ENCODE assay signal across 17 cellular contexts in the genomic region with DNA sequence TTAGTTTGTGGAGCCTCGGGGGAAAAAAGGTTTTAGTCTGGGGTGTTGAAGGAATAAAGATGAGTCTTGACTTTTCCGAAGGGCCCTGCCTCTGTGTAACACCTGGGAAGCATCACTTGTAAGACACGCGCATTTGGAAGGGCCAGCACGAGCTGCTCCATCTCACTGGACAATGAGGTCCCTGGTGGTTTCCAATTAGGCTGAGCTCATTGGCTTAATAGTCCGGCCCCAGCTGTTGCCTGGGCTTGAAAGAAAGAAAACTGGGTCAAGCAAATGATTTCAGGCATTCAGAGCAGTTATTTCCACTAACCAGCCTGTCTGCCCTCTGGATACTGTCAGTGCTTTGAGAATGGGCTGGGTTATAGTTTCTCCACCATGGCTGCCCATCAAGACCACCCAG.
DNase-seq lines count a peak whose midpoint lies in the region; ATAC-seq, FAIRE-seq and TF ChIP-seq lines count a peak whose summit lies in the region.
"Had no signal": no experiment of that assay in that cellular context is flagged by ENCODE, and none has a peak within 500 bp of the region (broad histone marks: within the 10 kb centered on the region; RNA-seq: fewer than 3 reads in every experiment).

No MANE protein-coding gene starts in this region.

- in situ Hi-C loops in gastrocnemius medialis (cut with MboI; ENCODE audit: low sequenced_read_pairs in 4 of 4) = no loop called here

- intact Hi-C loops in Right ventricle myocardium inferior (cut with DNase I) (no loop called here), cardiac septum (cut with DNase I) (no loop called here), heart right ventricle (cut with DNase I) (no loop called here), lower leg skin (cut with DNase I; ENCODE audit: low total_unique reads) (no loop called here), gastrocnemius medialis (cut with DNase I; ENCODE audit: low total_unique reads) (loop anchor here (5.0 kb wide), 1 partner anchor 1074 kb away; no protein-coding TSS in a partner anchor)

- WGBS in heart right ventricle, 2 donors = 68 to 70% methylated on average over 6 of the region's 6 CpGs
- WGBS in lower leg skin, 2 donors = 67 to 84% methylated on average over 6 of the region's 6 CpGs

- H3K36me3 ChIP-seq in heart right ventricle (no peaks in the 10 kb centered on the region), gastrocnemius medialis (no peaks in the 10 kb centered on the region)
- H3K36me3 ChIP-seq: BLaER1 treated with 17β-estradiol and CSF1 and Interleukin-3, amounts not matched to agents 10 nM and 100 nM had no signal

- TF ChIP-seq CTCF in heart right ventricle (IDR thresholded peaks at IDR 0.05) (no peak), lower leg skin (IDR thresholded peaks at IDR 0.05) (no peak), gastrocnemius medialis (IDR thresholded peaks at IDR 0.05 in 4 of 5, conservative IDR thresholded peaks at IDR 0.05 in 1 of 5) (no peak)

- DNase-seq in Right ventricle myocardium inferior (ENCODE audit: missing footprints) = no peak
- no peak for DNase-seq in cardiac septum (ENCODE audit: low spot score)
- peak in 1 of 2 donors; percentile 53 for DNase-seq in heart right ventricle
- DNase-seq in lower leg skin (ENCODE audit: low spot score in 2 of 2) = peak; percentile 2 to 34
- DNase-seq in gastrocnemius medialis = no peak
- DNase-seq in NCI-H1092 treated with DMSO at 0.1 percent for 48 hours (lab: John Stamatoyannopoulos, UW) = no peak
- no peak for DNase-seq in H54 (ENCODE audit: insufficient read length, low spot score)
- DNase-seq: Calu3, EL, NCI-H1105, NCI-H187, NCI-H226 had no signal

- TF ChIP-seq POLR2A in lower leg skin (IDR thresholded peaks at IDR 0.05) = no peak
- TF ChIP-seq POLR2A in gastrocnemius medialis (IDR thresholded peaks at IDR 0.05) = no peak
- TF ChIP-seq POLR2A in H54 (IDR thresholded peaks at IDR 0.05; ENCODE audit: low read depth, low read length) = no peak

- no peak for FAIRE-seq in H54 (lab: Jason Lieb, UNC)
- FAIRE-seq: GM12878, K562 had no signal

- peak; percentile 88 for ATAC-seq in Right ventricle myocardium inferior
- ATAC-seq in heart right ventricle = peak; percentile 22 to 93 (median 74)
- no peak for ATAC-seq in gastrocnemius medialis
- ATAC-seq: CD8-positive, alpha-beta T cell; GM12878; K562; Panc1 had no signal

- peak overlapping the region in 1 of 10 donors; percentile 44 for H3K27ac ChIP-seq in heart right ventricle
- no peak overlapping the region for H3K27ac ChIP-seq in gastrocnemius medialis
- H3K27ac ChIP-seq: BLaER1 treated with 17β-estradiol and CSF1 and Interleukin-3, amounts not matched to agents 10 nM and 100 nM had no signal

- H3K4me3 ChIP-seq in heart right ventricle = no peak overlapping the region
- H3K4me3 ChIP-seq in lower leg skin (ENCODE audit: low read depth, poor library complexity, severe bottlenecking) = no peak overlapping the region
- no peak overlapping the region for H3K4me3 ChIP-seq in gastrocnemius medialis
- H3K4me3 ChIP-seq: BLaER1 treated with 17β-estradiol and CSF1 and Interleukin-3, amounts not matched to agents 10 nM and 100 nM; GM12878; K562 had no signal

- no peaks in the 10 kb centered on the region for H3K4me1 ChIP-seq in heart right ventricle
- H3K4me1 ChIP-seq in gastrocnemius medialis = no peaks in the 10 kb centered on the region
- H3K4me1 ChIP-seq: BLaER1 treated with 17β-estradiol and CSF1 and Interleukin-3, amounts not matched to agents 10 nM and 100 nM had no signal

- H3K27me3 ChIP-seq in heart right ventricle (no peaks in the 10 kb centered on the region), gastrocnemius medialis (no peaks in the 10 kb centered on the region)
- H3K27me3 ChIP-seq: BLaER1 treated with 17β-estradiol and CSF1 and Interleukin-3, amounts not matched to agents 10 nM and 100 nM had no signal

- H3K9me3 ChIP-seq in heart right ventricle (no peaks in the 10 kb centered on the region), gastrocnemius medialis (no peaks in the 10 kb centered on the region)
- H3K9me3 ChIP-seq: BLaER1 treated with 17β-estradiol and CSF1 and Interleukin-3, amounts not matched to agents 10 nM and 100 nM had no signal

Comparison
In these comparisons a context has a peak if more than half of its experiments do, and no peak if none do; other contexts are left out.
1. ATAC-seq: peak in Right ventricle myocardium inferior (single experiment) and heart right ventricle (8 of 8); none in gastrocnemius medialis (0 of 2).
2. DNase-seq: peak in lower leg skin (2 of 2); none in Right ventricle myocardium inferior (single experiment), cardiac septum (single experiment), gastrocnemius medialis (0 of 2), NCI-H1092 treated with DMSO at 0.1 percent for 48 hours (single experiment) and H54 (single experiment).